In genomic region chr1:16632044-16632850, GRCh38 we compare ENCODE assay signal across 10 cellular contexts. TPM values are rescaled to one million over a fixed set of nuclear protein-coding genes. Genes with fewer than 3 reads are reported as not detected.
DNase-seq lines count a peak whose midpoint lies in the region; ATAC-seq and TF ChIP-seq lines count a peak whose summit lies in the region.
"Not testable (repeated sequence)": the region's sequence is repeated elsewhere in the genome, so short reads cannot be mapped to it uniquely, and the experiment has no call there.
"Had no signal": no experiment of that assay in that cellular context is flagged by ENCODE, and none has a peak within 500 bp of the region (broad histone marks: within the 10 kb centered on the region; RNA-seq: fewer than 3 reads in every experiment).

No MANE protein-coding gene starts in this region.

- not testable (repeated sequence) for H3K27ac Mint-ChIP-seq in activated CD4-positive, alpha-beta memory T cell treated with anti-CD3 and anti-CD28 coated beads for 36 hours; activated naive CD4-positive, alpha-beta T cell treated with anti-CD3 and anti-CD28 coated beads for 36 hours; natural killer cell
- H3K27ac Mint-ChIP-seq in endodermal cell = peak overlapping the region; percentile 10

- CTCF ChIA-PET in activated CD4-positive, alpha-beta memory T cell treated with anti-CD3 and anti-CD28 coated beads for 36 hours (lab: Charles Lee) = not testable (repeated sequence)
- CTCF ChIA-PET in activated naive CD4-positive, alpha-beta T cell treated with anti-CD3 and anti-CD28 coated beads for 36 hours (lab: Charles Lee) = interaction anchor here (1.5 kb wide), 1 partner anchor 11 kb away, joined by 5 read pairs; no protein-coding TSS in a partner anchor

- not testable (repeated sequence) for TF ChIP-seq POLR2A in suprapubic skin (IDR thresholded peaks at IDR 0.05)

- H3K9me3 ChIP-seq in endodermal cell (ENCODE audit: control insufficient read depth, low read length); suprapubic skin: not testable (repeated sequence)

- POLR2A ChIA-PET in activated CD4-positive, alpha-beta memory T cell treated with anti-CD3 and anti-CD28 coated beads for 36 hours (lab: Charles Lee) = not testable (repeated sequence)

- not testable (repeated sequence) for TF ChIP-seq CTCF in endodermal cell (conservative IDR thresholded peaks at IDR 0.05); natural killer cell (IDR thresholded peaks at IDR 0.05); suprapubic skin (IDR thresholded peaks at IDR 0.05)

- intact Hi-C loops in activated CD4-positive, alpha-beta memory T cell treated with anti-CD3 and anti-CD28 coated beads for 36 hours (cut with micrococcal nuclease); activated naive CD4-positive, alpha-beta T cell treated with anti-CD3 and anti-CD28 coated beads for 36 hours (cut with micrococcal nuclease); left colon (cut with DNase I, micrococcal nuclease); natural killer cell (cut with micrococcal nuclease); posterior cingulate gyrus (cut with DNase I): not testable (repeated sequence)

- DNase-seq in H7 = peak; percentile 29
- peak; percentile 5 for DNase-seq in activated CD4-positive, alpha-beta memory T cell treated with anti-CD3 and anti-CD28 coated beads for 36 hours
- peak; percentile 4 for DNase-seq in activated naive CD4-positive, alpha-beta T cell treated with anti-CD3 and anti-CD28 coated beads for 36 hours
- peak; percentile 43 for DNase-seq in endodermal cell
- peak; percentile 3 to 27 for DNase-seq in left colon
- DNase-seq in natural killer cell = peak; percentile 17
- DNase-seq in posterior cingulate gyrus = peak in 9 of 10 donors; percentile 1 to 91 (median 14)
- peak; percentile 72 to 79 for DNase-seq in suprapubic skin (ENCODE audit: low spot score in 2 of 2)

- H3K27ac ChIP-seq in endodermal cell (ENCODE audit: low read depth, low read length); suprapubic skin: not testable (repeated sequence)

- H3K27me3 ChIP-seq in H7 (ENCODE audit: control insufficient read depth, insufficient read depth, low read length); endodermal cell (ENCODE audit: control insufficient read depth, insufficient read depth, low read length, poor library complexity, severe bottlenecking); suprapubic skin: not testable (repeated sequence)

- H3K36me3 Mint-ChIP-seq in activated CD4-positive, alpha-beta memory T cell treated with anti-CD3 and anti-CD28 coated beads for 36 hours = peaks cover 32% of the 10 kb centered on the region
- peaks cover 29% of the 10 kb centered on the region for H3K36me3 Mint-ChIP-seq in activated naive CD4-positive, alpha-beta T cell treated with anti-CD3 and anti-CD28 coated beads for 36 hours (ENCODE audit: low read depth)
- peaks cover 70% of the 10 kb centered on the region for H3K36me3 Mint-ChIP-seq in endodermal cell (ENCODE audit: low read depth)
- peaks cover 13% of the 10 kb centered on the region for H3K36me3 Mint-ChIP-seq in natural killer cell

- peaks cover 18% of the 10 kb centered on the region for H3K36me3 ChIP-seq in H7 (replicated peaks; ENCODE audit: control insufficient read depth, insufficient read depth, low read length)
- H3K36me3 ChIP-seq in endodermal cell (ENCODE audit: control insufficient read depth, insufficient read depth, low read length) = peaks cover 43% of the 10 kb centered on the region
- peaks cover 64% of the 10 kb centered on the region for H3K36me3 ChIP-seq in suprapubic skin

- H3K4me3 Mint-ChIP-seq in activated CD4-positive, alpha-beta memory T cell treated with anti-CD3 and anti-CD28 coated beads for 36 hours; activated naive CD4-positive, alpha-beta T cell treated with anti-CD3 and anti-CD28 coated beads for 36 hours; endodermal cell; natural killer cell: not testable (repeated sequence)

- WGBS in endodermal cell (ENCODE audit: insufficient coverage in 1 of 2, insufficient read length in 1 of 2), 2 experiments = 91 to 93% methylated on average over 9 to 14 of the region's 14 CpGs
- WGBS in suprapubic skin = 85% methylated on average over 14 of the region's 14 CpGs

- ATAC-seq in left colon, natural killer cell: not testable (repeated sequence)

- H3K27me3 Mint-ChIP-seq in activated CD4-positive, alpha-beta memory T cell treated with anti-CD3 and anti-CD28 coated beads for 36 hours; activated naive CD4-positive, alpha-beta T cell treated with anti-CD3 and anti-CD28 coated beads for 36 hours (ENCODE audit: low read depth); endodermal cell (ENCODE audit: insufficient read depth); natural killer cell (ENCODE audit: low read depth in 2 of 2): not testable (repeated sequence)

- not testable (repeated sequence) for TF ChIP-seq EP300 in suprapubic skin (IDR thresholded peaks at IDR 0.05)

- not testable (repeated sequence) for H3K9me3 Mint-ChIP-seq in activated CD4-positive, alpha-beta memory T cell treated with anti-CD3 and anti-CD28 coated beads for 36 hours; activated naive CD4-positive, alpha-beta T cell treated with anti-CD3 and anti-CD28 coated beads for 36 hours; endodermal cell; natural killer cell

- H3K4me3 ChIP-seq in H7 (ENCODE audit: insufficient read depth, low read depth, low read length); endodermal cell (ENCODE audit: low read length); suprapubic skin: not testable (repeated sequence)

- H3K9ac ChIP-seq in endodermal cell (ENCODE audit: extremely low read depth, low read length, poor library complexity, severe bottlenecking) = not testable (repeated sequence)

- H3K4me1 Mint-ChIP-seq in activated CD4-positive, alpha-beta memory T cell treated with anti-CD3 and anti-CD28 coated beads for 36 hours (ENCODE audit: low read depth); activated naive CD4-positive, alpha-beta T cell treated with anti-CD3 and anti-CD28 coated beads for 36 hours (ENCODE audit: low read depth); endodermal cell: not testable (repeated sequence)
- peaks cover 6 to 22% of the 10 kb centered on the region in 2 donors for H3K4me1 Mint-ChIP-seq in natural killer cell

- H3K4me1 ChIP-seq in endodermal cell (ENCODE audit: control insufficient read depth, insufficient read depth, low read length); suprapubic skin: not testable (repeated sequence)

RNA-seq across cellular contexts. Expression of gene NBPF1, which starts 18.9 kb away (rescaled TPM):
- 6.8 and 14.4 TPM in 2 replicates for total RNA-seq in H7 (2014; rRNA removed; shearing (Covaris generic))
- total RNA-seq in activated CD4-positive, alpha-beta memory T cell treated with anti-CD3 and anti-CD28 coated beads for 36 hours = 1 to 10 TPM; 1.9 to 2.4 TPM
- 1 to 10 TPM; 1.6 to 1.9 TPM for total RNA-seq in activated naive CD4-positive, alpha-beta T cell treated with anti-CD3 and anti-CD28 coated beads for 36 hours
- total RNA-seq in endodermal cell (10 to 100 TPM; 39.2 to 42.5 TPM), left colon (100 to 1,000 TPM; 101 to 109 TPM), natural killer cell (10 to 100 TPM; 18.4 to 26.0 (median 22.8) TPM), suprapubic skin (10 to 100 TPM; 12.9 to 49.1 (median 23.8) TPM)
- polyA plus RNA-seq in endodermal cell (2013, experiment 1 of 2) = 37.2 TPM
- 29.5 TPM for polyA plus RNA-seq in endodermal cell (2013, experiment 2 of 2)

RNA-seq across cellular contexts. Expression of gene RNU1-3, which starts 34.5 kb away (rescaled TPM):
- total RNA-seq in H7 (2014; rRNA removed; shearing (Covaris generic)) = under 0.01 TPM in 2 replicates
- total RNA-seq in activated CD4-positive, alpha-beta memory T cell treated with anti-CD3 and anti-CD28 coated beads for 36 hours = 1,000 to 10,000 TPM; 1,390 to 1,409 TPM
- total RNA-seq in activated naive CD4-positive, alpha-beta T cell treated with anti-CD3 and anti-CD28 coated beads for 36 hours = 1,000 to 10,000 TPM; 1,341 to 1,386 TPM
- total RNA-seq in endodermal cell (1,000 to 10,000 TPM; 2,483 to 3,611 TPM), left colon (1,000 to 10,000 TPM; 3,977 to 5,589 TPM), natural killer cell (1,000 to 10,000 TPM; 2,937 to 3,261 (median 3,038) TPM), suprapubic skin (under 1 TPM; under 0.01 TPM)
- 11,872 TPM for polyA plus RNA-seq in endodermal cell (2013, experiment 1 of 2)
- 14,577 TPM for polyA plus RNA-seq in endodermal cell (2013, experiment 2 of 2)
- total RNA-seq: H4, M059J had no signal

Comparison
In these comparisons a context has a peak if more than half of its experiments do, and no peak if none do; other contexts are left out.
1. DNase-seq: peak in every context shown above with its lines; median percentile 76 in suprapubic skin; 43 in endodermal cell; 29 in H7; 17 in natural killer cell; 15 in left colon; 14 in posterior cingulate gyrus; 5 in activated CD4-positive, alpha-beta memory T cell treated with anti-CD3 and anti-CD28 coated beads for 36 hours; 4 in activated naive CD4-positive, alpha-beta T cell treated with anti-CD3 and anti-CD28 coated beads for 36 hours.
2. RNA of gene RNU1-3, which starts 34.5 kb away (total RNA-seq): 3,977 to 5,589 TPM in left colon, 2,483 to 3,611 TPM in endodermal cell, 2,937 to 3,261 TPM in natural killer cell, 1,390 to 1,409 TPM in activated CD4-positive, alpha-beta memory T cell treated with anti-CD3 and anti-CD28 coated beads for 36 hours and 1,341 to 1,386 TPM in activated naive CD4-positive, alpha-beta T cell treated with anti-CD3 and anti-CD28 coated beads for 36 hours; under 0.01 TPM in H7 and under 0.01 TPM in suprapubic skin; every median in the first group is over 1,000 times any median in the second.